Comparison of ENCODE assay signal across 8 cellular contexts in genomic region chr17:54899721-54900456, GRCh38. TPM values are rescaled to one million over a fixed set of nuclear protein-coding genes. Genes with fewer than 3 reads are reported as not detected.
A peak's percentile ranks its signal among the peaks of the same experiment; 100 is the strongest.
DNase-seq lines count a peak whose midpoint lies in the region; ATAC-seq and TF ChIP-seq lines count a peak whose summit lies in the region.

No MANE protein-coding gene starts in this region.

- DNase-seq in right atrium auricular region (ENCODE audit: low spot score) (no peak), Right ventricle myocardium inferior (ENCODE audit: missing footprints) (no peak), NCI-H526 treated with DMSO at 0.1 percent for 48 hours (lab: John Stamatoyannopoulos, UW) (peak; percentile 39), endothelial cell (ENCODE audit: low spot score) (peak; percentile 6), retinal pigment epithelial cell (ENCODE audit: low read depth) (no peak), AG20443 (ENCODE audit: low spot score) (no peak)

- H3K36me3 Mint-ChIP-seq in endothelial cell (ENCODE audit: low read depth, unreplicated experiment): no peaks in the 10 kb centered on the region

- peak overlapping the region; percentile 87 for H3K4me3 Mint-ChIP-seq in endothelial cell (ENCODE audit: unreplicated experiment)

- ATAC-seq in Right ventricle myocardium inferior (no peak), HG03196 (IDR thresholded peaks at IDR 0.05; ENCODE audit: unreplicated experiment) (no peak), HG03571 (IDR thresholded peaks at IDR 0.05; ENCODE audit: unreplicated experiment) (no peak)

- no peaks in the 10 kb centered on the region for H3K9me3 ChIP-seq in right atrium auricular region

- H3K4me1 Mint-ChIP-seq in endothelial cell (ENCODE audit: unreplicated experiment): peaks cover 3% of the 10 kb centered on the region

- H3K4me1 ChIP-seq in right atrium auricular region: peaks cover 0 to 11% of the 10 kb centered on the region in 2 donors

- H3K9me3 Mint-ChIP-seq in endothelial cell (ENCODE audit: unreplicated experiment): no peaks in the 10 kb centered on the region

- H3K36me3 ChIP-seq in right atrium auricular region: no peaks in the 10 kb centered on the region

- TF ChIP-seq CTCF in right atrium auricular region (IDR thresholded peaks at IDR 0.05) (no peak), endothelial cell (IDR thresholded peaks at IDR 0.05; ENCODE audit: unreplicated experiment) (no peak), retinal pigment epithelial cell (conservative IDR thresholded peaks at IDR 0.05; ENCODE audit: low read depth, low read length) (no peak)

- H3K4me3 ChIP-seq in right atrium auricular region: peak overlapping the region; percentile 57 to 65
- peak overlapping the region; percentile 83 for H3K4me3 ChIP-seq in retinal pigment epithelial cell (ENCODE audit: low read length)

- H3K27me3 ChIP-seq in right atrium auricular region: no peaks in the 10 kb centered on the region

- intact Hi-C loops in Right ventricle myocardium inferior (cut with DNase I): no loop called here

- no peak overlapping the region for H3K27ac ChIP-seq in right atrium auricular region

- peaks cover 5% of the 10 kb centered on the region for H3K27me3 Mint-ChIP-seq in endothelial cell (ENCODE audit: unreplicated experiment)

- no peak overlapping the region for H3K27ac Mint-ChIP-seq in endothelial cell (ENCODE audit: unreplicated experiment)

RNA-seq across cellular contexts. Expression of gene TOM1L1, which starts 0.8 kb away (rescaled TPM):
- total RNA-seq in right atrium auricular region (10 to 100 TPM; 16.0 to 18.2 TPM), Right ventricle myocardium inferior (10.5 TPM), endothelial cell (ENCODE audit: unreplicated experiment) (16.7 TPM)

Comparison
In these comparisons a context has a peak if more than half of its experiments do, and no peak if none do; other contexts are left out.
1. DNase-seq: peak in NCI-H526 treated with DMSO at 0.1 percent for 48 hours (single experiment) and endothelial cell (single experiment); none in right atrium auricular region (single experiment), Right ventricle myocardium inferior (single experiment), retinal pigment epithelial cell (single experiment) and AG20443 (single experiment).